In the genomic region with DNA sequence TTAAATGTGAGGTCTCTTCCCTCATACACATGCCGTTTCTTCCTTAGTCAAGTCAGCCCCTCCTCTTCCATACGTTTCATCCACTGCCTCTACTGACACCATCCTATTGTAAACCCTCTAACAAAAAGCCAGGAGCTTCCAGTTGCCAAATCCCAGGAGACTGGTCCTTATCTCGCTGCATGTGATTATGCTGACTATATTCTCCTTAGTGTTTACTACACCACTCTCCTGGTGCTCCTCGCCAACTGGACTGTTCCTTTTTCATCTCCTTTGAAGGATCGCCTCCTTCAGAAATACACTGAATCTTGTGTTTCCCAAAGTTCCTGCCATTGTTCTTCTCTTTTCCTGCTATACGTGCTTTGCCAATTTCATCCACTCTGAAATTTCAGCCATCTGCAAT, we compare ENCODE assay signal across 2 cellular contexts.
TF ChIP-seq lines count a peak whose summit lies in the region.

No MANE protein-coding gene starts in this region.

TF ChIP-seq in HepG2, 621 proteins besides CTCF, POLR2A, EP300 and RAD21 (continued from another document):
- TF ChIP-seq, protein P1, sequence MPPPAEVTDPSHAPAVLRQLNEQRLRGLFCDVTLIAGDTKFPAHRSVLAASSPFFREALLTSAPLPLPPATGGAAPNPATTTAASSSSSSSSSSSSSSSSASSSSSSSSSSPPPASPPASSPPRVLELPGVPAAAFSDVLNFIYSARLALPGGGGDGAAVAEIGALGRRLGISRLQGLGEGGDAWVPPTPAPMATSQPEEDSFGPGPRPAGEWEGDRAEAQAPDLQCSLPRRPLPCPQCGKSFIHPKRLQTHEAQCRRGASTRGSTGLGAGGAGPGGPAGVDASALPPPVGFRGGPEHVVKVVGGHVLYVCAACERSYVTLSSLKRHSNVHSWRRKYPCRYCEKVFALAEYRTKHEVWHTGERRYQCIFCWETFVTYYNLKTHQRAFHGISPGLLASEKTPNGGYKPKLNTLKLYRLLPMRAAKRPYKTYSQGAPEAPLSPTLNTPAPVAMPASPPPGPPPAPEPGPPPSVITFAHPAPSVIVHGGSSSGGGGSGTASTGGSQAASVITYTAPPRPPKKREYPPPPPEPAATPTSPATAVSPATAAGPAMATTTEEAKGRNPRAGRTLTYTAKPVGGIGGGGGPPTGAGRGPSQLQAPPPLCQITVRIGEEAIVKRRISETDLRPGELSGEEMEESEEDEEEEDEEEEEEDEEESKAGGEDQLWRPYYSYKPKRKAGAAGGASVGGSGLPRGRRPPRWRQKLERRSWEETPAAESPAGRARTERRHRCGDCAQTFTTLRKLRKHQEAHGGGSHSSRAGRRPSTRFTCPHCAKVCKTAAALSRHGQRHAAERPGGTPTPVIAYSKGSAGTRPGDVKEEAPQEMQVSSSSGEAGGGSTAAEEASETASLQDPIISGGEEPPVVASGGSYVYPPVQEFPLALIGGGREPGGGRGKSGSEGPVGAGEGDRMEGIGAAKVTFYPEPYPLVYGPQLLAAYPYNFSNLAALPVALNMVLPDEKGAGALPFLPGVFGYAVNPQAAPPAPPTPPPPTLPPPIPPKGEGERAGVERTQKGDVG (CRISPR knock-in tag; IDR thresholded peaks at IDR 0.05; ENCODE audit: borderline replicate concordance): no peak
- TF ChIP-seq ZNF468 (CRISPR knock-in tag; IDR thresholded peaks at IDR 0.05): no peak
- TF ChIP-seq, protein P2, sequence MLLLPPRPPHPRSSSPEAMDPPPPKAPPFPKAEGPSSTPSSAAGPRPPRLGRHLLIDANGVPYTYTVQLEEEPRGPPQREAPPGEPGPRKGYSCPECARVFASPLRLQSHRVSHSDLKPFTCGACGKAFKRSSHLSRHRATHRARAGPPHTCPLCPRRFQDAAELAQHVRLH (CRISPR knock-in tag; IDR thresholded peaks at IDR 0.05; ENCODE audit: borderline replicate concordance, low read depth): no peak
- TF ChIP-seq, protein P3, sequence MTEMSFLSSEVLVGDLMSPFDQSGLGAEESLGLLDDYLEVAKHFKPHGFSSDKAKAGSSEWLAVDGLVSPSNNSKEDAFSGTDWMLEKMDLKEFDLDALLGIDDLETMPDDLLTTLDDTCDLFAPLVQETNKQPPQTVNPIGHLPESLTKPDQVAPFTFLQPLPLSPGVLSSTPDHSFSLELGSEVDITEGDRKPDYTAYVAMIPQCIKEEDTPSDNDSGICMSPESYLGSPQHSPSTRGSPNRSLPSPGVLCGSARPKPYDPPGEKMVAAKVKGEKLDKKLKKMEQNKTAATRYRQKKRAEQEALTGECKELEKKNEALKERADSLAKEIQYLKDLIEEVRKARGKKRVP (CRISPR knock-in tag; IDR thresholded peaks at IDR 0.05): no peak
- TF ChIP-seq, protein P4, sequence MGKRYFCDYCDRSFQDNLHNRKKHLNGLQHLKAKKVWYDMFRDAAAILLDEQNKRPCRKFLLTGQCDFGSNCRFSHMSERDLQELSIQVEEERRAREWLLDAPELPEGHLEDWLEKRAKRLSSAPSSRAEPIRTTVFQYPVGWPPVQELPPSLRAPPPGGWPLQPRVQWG (CRISPR knock-in tag; IDR thresholded peaks at IDR 0.05; ENCODE audit: borderline replicate concordance, low read depth): no peak
- no peak for TF ChIP-seq ARHGAP35 (CRISPR knock-in tag; IDR thresholded peaks at IDR 0.05; ENCODE audit: borderline replicate concordance)
- TF ChIP-seq, protein P5, sequence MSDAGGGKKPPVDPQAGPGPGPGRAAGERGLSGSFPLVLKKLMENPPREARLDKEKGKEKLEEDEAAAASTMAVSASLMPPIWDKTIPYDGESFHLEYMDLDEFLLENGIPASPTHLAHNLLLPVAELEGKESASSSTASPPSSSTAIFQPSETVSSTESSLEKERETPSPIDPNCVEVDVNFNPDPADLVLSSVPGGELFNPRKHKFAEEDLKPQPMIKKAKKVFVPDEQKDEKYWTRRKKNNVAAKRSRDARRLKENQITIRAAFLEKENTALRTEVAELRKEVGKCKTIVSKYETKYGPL (CRISPR knock-in tag; IDR thresholded peaks at IDR 0.05): no peak
- TF ChIP-seq ZNF768 (CRISPR knock-in tag; IDR thresholded peaks at IDR 0.05): no peak
- no peak for TF ChIP-seq RBM22 (optimal IDR thresholded peaks at IDR 0.05; ENCODE audit: low read length)
- no peak for TF ChIP-seq REL (CRISPR knock-in tag; conservative IDR thresholded peaks at IDR 0.05)
- TF ChIP-seq ERF (CRISPR knock-in tag; IDR thresholded peaks at IDR 0.05): no peak

TF ChIP-seq in WTC11, 78 proteins besides CTCF, POLR2A, EP300 and RAD21 (continued from another document):
- TF ChIP-seq, protein P6, sequence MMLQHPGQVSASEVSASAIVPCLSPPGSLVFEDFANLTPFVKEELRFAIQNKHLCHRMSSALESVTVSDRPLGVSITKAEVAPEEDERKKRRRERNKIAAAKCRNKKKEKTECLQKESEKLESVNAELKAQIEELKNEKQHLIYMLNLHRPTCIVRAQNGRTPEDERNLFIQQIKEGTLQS (CRISPR knock-in tag; conservative IDR thresholded peaks at IDR 0.05): no peak
- TF ChIP-seq CREM (CRISPR knock-in tag; IDR thresholded peaks at IDR 0.05) (no peak), SMAD4 (CRISPR knock-in tag; IDR thresholded peaks at IDR 0.05) (no peak)
- TF ChIP-seq, protein P7, sequence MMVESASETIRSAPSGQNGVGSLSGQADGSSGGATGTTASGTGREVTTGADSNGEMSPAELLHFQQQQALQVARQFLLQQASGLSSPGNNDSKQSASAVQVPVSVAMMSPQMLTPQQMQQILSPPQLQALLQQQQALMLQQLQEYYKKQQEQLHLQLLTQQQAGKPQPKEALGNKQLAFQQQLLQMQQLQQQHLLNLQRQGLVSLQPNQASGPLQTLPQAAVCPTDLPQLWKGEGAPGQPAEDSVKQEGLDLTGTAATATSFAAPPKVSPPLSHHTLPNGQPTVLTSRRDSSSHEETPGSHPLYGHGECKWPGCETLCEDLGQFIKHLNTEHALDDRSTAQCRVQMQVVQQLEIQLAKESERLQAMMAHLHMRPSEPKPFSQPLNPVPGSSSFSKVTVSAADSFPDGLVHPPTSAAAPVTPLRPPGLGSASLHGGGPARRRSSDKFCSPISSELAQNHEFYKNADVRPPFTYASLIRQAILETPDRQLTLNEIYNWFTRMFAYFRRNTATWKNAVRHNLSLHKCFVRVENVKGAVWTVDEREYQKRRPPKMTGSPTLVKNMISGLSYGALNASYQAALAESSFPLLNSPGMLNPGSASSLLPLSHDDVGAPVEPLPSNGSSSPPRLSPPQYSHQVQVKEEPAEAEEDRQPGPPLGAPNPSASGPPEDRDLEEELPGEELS (CRISPR knock-in tag; IDR thresholded peaks at IDR 0.05): no peak
- TF ChIP-seq, protein P8, sequence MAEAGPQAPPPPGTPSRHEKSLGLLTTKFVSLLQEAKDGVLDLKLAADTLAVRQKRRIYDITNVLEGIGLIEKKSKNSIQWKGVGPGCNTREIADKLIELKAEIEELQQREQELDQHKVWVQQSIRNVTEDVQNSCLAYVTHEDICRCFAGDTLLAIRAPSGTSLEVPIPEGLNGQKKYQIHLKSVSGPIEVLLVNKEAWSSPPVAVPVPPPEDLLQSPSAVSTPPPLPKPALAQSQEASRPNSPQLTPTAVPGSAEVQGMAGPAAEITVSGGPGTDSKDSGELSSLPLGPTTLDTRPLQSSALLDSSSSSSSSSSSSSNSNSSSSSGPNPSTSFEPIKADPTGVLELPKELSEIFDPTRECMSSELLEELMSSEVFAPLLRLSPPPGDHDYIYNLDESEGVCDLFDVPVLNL (CRISPR knock-in tag; IDR thresholded peaks at IDR 0.05; ENCODE audit: borderline replicate concordance, low read depth): no peak
